Comparison of ENCODE assay signal across 8 cellular contexts in the genomic region with DNA sequence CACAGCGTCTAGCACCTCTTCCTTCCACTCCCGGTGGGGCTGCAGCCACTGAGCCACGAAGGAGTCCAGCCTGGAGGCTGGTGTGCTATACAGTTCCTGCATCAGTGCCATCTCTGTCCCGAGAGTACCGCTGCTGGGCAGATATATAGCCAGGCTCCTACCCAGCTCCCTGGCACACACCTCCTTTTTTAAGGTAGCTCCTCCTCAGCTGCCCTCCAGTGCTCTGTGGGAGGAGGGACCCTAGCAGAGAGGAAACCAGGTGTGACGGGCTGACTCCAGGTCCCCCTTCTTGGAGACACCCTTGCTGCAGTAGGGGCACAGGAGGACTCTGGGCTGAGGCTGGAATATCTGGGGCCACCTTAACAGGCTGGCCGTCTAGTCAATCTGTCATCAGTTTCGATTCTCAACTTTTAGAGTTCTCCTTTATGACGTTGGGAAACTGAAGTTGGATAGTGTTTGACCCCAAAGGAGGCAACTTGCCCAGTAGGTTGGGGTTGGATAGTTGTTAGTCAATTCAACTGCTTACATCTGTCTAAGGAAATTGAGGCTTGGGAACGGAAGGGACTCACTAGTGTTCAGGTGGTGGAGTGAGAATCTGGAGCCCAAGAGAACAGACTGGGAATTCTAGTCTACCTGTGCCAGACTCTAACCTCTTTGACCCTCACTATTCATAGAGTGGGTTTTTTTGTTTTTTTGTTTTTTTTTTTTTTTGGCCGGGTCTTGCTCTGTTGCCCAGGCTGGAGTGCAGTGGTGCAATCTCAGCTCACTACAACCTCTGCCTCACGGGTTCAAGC. TPM values are rescaled to one million over a fixed set of nuclear protein-coding genes. Genes with fewer than 3 reads are reported as not detected.
DNase-seq lines count a peak whose midpoint lies in the region; ATAC-seq and TF ChIP-seq lines count a peak whose summit lies in the region.

OASL (minus strand) TSS at position 386 of the 794 bp plus-strand sequence; CDS start at position 111, 275 bp downstream.

- TF ChIP-seq POLR2A in esophagus muscularis mucosa (IDR thresholded peaks at IDR 0.05; ENCODE audit: low read depth) = no peak

- intact Hi-C loops in esophagus muscularis mucosa (cut with DNase I) = no loop called here
- intact Hi-C loops in posterior vena cava (cut with DNase I) = no loop called here

- H3K4me3 Mint-ChIP-seq in activated CD8-positive, alpha-beta T cell treated with anti-CD3 and anti-CD28 coated beads, Interleukin-2, amount 10 ng/mL, durations not matched to agents 7 days and 5 days = peak within 1 kb of the TSS; percentile 98
- H3K4me3 Mint-ChIP-seq in WTC11 = no peak within 1 kb of the TSS

- H3K9me3 Mint-ChIP-seq in activated CD8-positive, alpha-beta T cell treated with anti-CD3 and anti-CD28 coated beads, Interleukin-2, amount 10 ng/mL, durations not matched to agents 7 days and 5 days (ENCODE audit: insufficient read depth) = no peaks in the 10 kb centered on the region
- H3K9me3 Mint-ChIP-seq in WTC11 = no peaks in the 10 kb centered on the region

- H3K4me3 ChIP-seq in Jurkat, Clone E6-1 (ENCODE audit: low read length) = peak within 1 kb of the TSS; percentile 59
- H3K4me3 ChIP-seq in esophagus muscularis mucosa = peak within 1 kb of the TSS; percentile 47 to 59 (median 47)

- no peaks in the 10 kb centered on the region for H3K36me3 ChIP-seq in esophagus muscularis mucosa

- H3K27ac Mint-ChIP-seq in activated CD8-positive, alpha-beta T cell treated with anti-CD3 and anti-CD28 coated beads, Interleukin-2, amount 10 ng/mL, durations not matched to agents 7 days and 5 days = peak within 1 kb of the TSS; percentile 98
- no peak within 1 kb of the TSS for H3K27ac Mint-ChIP-seq in WTC11

- TF ChIP-seq CTCF in esophagus muscularis mucosa (IDR thresholded peaks at IDR 0.05) (no peak), WTC11 (IDR thresholded peaks at IDR 0.05) (no peak)

- peaks cover 12% of the 10 kb centered on the region for H3K27me3 Mint-ChIP-seq in activated CD8-positive, alpha-beta T cell treated with anti-CD3 and anti-CD28 coated beads, Interleukin-2, amount 10 ng/mL, durations not matched to agents 7 days and 5 days (ENCODE audit: low read depth)
- H3K27me3 Mint-ChIP-seq in WTC11 (ENCODE audit: low read depth) = peaks cover 7% of the 10 kb centered on the region

- H3K4me1 Mint-ChIP-seq in activated CD8-positive, alpha-beta T cell treated with anti-CD3 and anti-CD28 coated beads, Interleukin-2, amount 10 ng/mL, durations not matched to agents 7 days and 5 days (ENCODE audit: low read depth) = peaks cover 50% of the 10 kb centered on the region
- H3K4me1 Mint-ChIP-seq in WTC11 = peaks cover 6% of the 10 kb centered on the region

- ATAC-seq in GM21367 (IDR thresholded peaks at IDR 0.05; ENCODE audit: unreplicated experiment) (peak; percentile 72), WTC11 (no peak)
- peak; percentile 84 for ATAC-seq in activated CD8-positive, alpha-beta T cell treated with anti-CD3 and anti-CD28 coated beads, Interleukin-2, amount 10 ng/mL, durations not matched to agents 7 days and 5 days

- 31% methylated on average over 12 of the region's 12 CpGs for WGBS in esophagus muscularis mucosa

- peaks cover 34% of the 10 kb centered on the region for H3K36me3 Mint-ChIP-seq in activated CD8-positive, alpha-beta T cell treated with anti-CD3 and anti-CD28 coated beads, Interleukin-2, amount 10 ng/mL, durations not matched to agents 7 days and 5 days (ENCODE audit: low read depth)
- no peaks in the 10 kb centered on the region for H3K36me3 Mint-ChIP-seq in WTC11

- CTCF ChIA-PET in activated CD8-positive, alpha-beta T cell treated with anti-CD3 and anti-CD28 coated beads, Interleukin-2, amount 10 ng/mL, durations not matched to agents 7 days and 5 days (lab: Charles Lee) = interaction anchor here (0.6 to 7.7 kb wide), 5 partner anchors 21 to 67 kb away, joined by 3 to 70 read pairs (median 3); no protein-coding TSS in a partner anchor
- CTCF ChIA-PET in WTC11 (lab: Charles Lee) = no interaction called here

- peaks cover 0 to 4% (median 0%) of the 10 kb centered on the region in 4 donors for H3K4me1 ChIP-seq in esophagus muscularis mucosa

- peaks cover 0 to 32% (median 0%) of the 10 kb centered on the region in 4 donors for H3K27me3 ChIP-seq in esophagus muscularis mucosa

- DNase-seq in C1 segment of cervical spinal cord (lab: John Stamatoyannopoulos, UW) (peak in 8 of 14 donors; percentile 2 to 57 (median 44)), esophagus muscularis mucosa (ENCODE audit: extremely low spot score) (no peak), posterior vena cava (ENCODE audit: low spot score) (peak; percentile 79), WTC11 (ENCODE audit: low spot score) (no peak), HUDEP-2 (lab: John Stamatoyannopoulos, UW; ENCODE audit: unreplicated experiment in 76 of 76) (no peak)
- no peak for DNase-seq in Jurkat, Clone E6-1 (ENCODE audit: low read depth, low spot score)
- peak; percentile 75 for DNase-seq in activated CD8-positive, alpha-beta T cell treated with anti-CD3 and anti-CD28 coated beads, Interleukin-2, amount 10 ng/mL, durations not matched to agents 7 days and 5 days

- no peak for TF ChIP-seq EP300 in esophagus muscularis mucosa (IDR thresholded peaks at IDR 0.05)

- H3K9me3 ChIP-seq in esophagus muscularis mucosa = no peaks in the 10 kb centered on the region

- POLR2A ChIA-PET in activated CD8-positive, alpha-beta T cell treated with anti-CD3 and anti-CD28 coated beads, Interleukin-2, amount 10 ng/mL, durations not matched to agents 7 days and 5 days (lab: Charles Lee) = interaction anchor here (0.6 to 2.0 kb wide), 12 partner anchors 9 to 765 kb away, joined by 3 to 9 read pairs (median 4); partner anchors contain the start of genes C12orf43 and RNU4-1
- POLR2A ChIA-PET in WTC11 (lab: Charles Lee) = no interaction called here

- no peak within 1 kb of the TSS for H3K27ac ChIP-seq in esophagus muscularis mucosa (replicated peaks in 1 of 4)

TF ChIP-seq in WTC11, 78 proteins besides CTCF, POLR2A, EP300 and RAD21 (continues in another document):
- TF ChIP-seq ZNF512 (CRISPR knock-in tag; IDR thresholded peaks at IDR 0.05; ENCODE audit: borderline replicate concordance) (no peak), EMX1 (CRISPR knock-in tag; IDR thresholded peaks at IDR 0.05) (no peak), NR3C1 (CRISPR knock-in tag; conservative IDR thresholded peaks at IDR 0.05; ENCODE audit: low read depth) (no peak), MXD4 (CRISPR knock-in tag; IDR thresholded peaks at IDR 0.05; ENCODE audit: borderline replicate concordance) (no peak), AFF4 (CRISPR knock-in tag; IDR thresholded peaks at IDR 0.05; ENCODE audit: borderline replicate concordance) (no peak)

RNA-seq across cellular contexts. Expression of gene OASL, which starts in this region (rescaled TPM):
- not detected for polyA plus RNA-seq in Jurkat, Clone E6-1 (2012; ENCODE audit: insufficient read depth, insufficient read length)
- total RNA-seq in activated CD8-positive, alpha-beta T cell treated with anti-CD3 and anti-CD28 coated beads, Interleukin-2, amount 10 ng/mL, durations not matched to agents 7 days and 5 days = 10 to 100 TPM; 29.2 to 33.5 TPM
- total RNA-seq in esophagus muscularis mucosa (under 1 TPM; 0.26 to 0.75 (median 0.46) TPM), posterior vena cava (1 to 10 TPM in 1 of 2 donors, under 1 TPM in 1; 0.42 to 1.4 TPM), WTC11 (2021) (0.28 TPM in 1 of 3 replicates, not detected in the others)

Comparison
In these comparisons a context has a peak if more than half of its experiments do, and no peak if none do; other contexts are left out.
1. RNA of gene OASL (total RNA-seq): 29.2 to 33.5 TPM in activated CD8-positive, alpha-beta T cell treated with anti-CD3 and anti-CD28 coated beads, Interleukin-2, amount 10 ng/mL, durations not matched to agents 7 days and 5 days; 0.42 to 1.4 TPM in posterior vena cava, 0.26 to 0.75 TPM in esophagus muscularis mucosa and 0.28 TPM in WTC11; every median in the first group is over 10 times any median in the second.
2. DNase-seq: peak in C1 segment of cervical spinal cord (8 of 14), activated CD8-positive, alpha-beta T cell treated with anti-CD3 and anti-CD28 coated beads, Interleukin-2, amount 10 ng/mL, durations not matched to agents 7 days and 5 days (single experiment) and posterior vena cava (single experiment); none in Jurkat, Clone E6-1 (single experiment), esophagus muscularis mucosa (single experiment), WTC11 (single experiment) and HUDEP-2 (0 of 76).